Comparison of ENCODE assay signal across 22 cellular contexts in the genomic region with DNA sequence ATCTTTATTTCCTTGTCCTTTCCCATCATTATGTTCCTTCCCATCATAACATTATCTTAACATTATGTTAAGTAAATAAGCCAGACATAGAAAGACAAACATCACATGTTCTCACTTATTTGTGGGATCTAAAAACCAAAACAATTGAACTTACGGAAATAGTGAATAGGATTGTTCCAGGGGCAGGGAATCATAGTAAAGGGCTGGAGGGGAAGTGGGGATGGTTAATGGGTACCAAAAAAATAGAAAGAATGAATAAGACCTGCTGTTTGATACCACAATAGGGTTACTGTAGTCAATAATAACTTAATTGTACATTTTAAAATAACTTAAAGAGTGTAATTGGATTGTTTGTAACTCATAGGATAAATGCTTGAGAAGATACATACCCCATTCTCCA. TPM values are rescaled to one million over a fixed set of nuclear protein-coding genes. Genes with fewer than 3 reads are reported as not detected.
A peak's percentile ranks its signal among the peaks of the same experiment; 100 is the strongest.
DNase-seq lines count a peak whose midpoint lies in the region; ATAC-seq, FAIRE-seq and TF ChIP-seq lines count a peak whose summit lies in the region.
"Had no signal": no experiment of that assay in that cellular context is flagged by ENCODE, and none has a peak within 500 bp of the region (broad histone marks: within the 10 kb centered on the region; RNA-seq: fewer than 3 reads in every experiment).

No MANE protein-coding gene starts in this region.

- no peaks in the 10 kb centered on the region for H3K27me3 Mint-ChIP-seq in activated CD8-positive, alpha-beta T cell treated with anti-CD3 and anti-CD28 coated beads for 36 hours
- no peaks in the 10 kb centered on the region for H3K27me3 Mint-ChIP-seq in activated CD8-positive, alpha-beta T cell treated with anti-CD3 and anti-CD28 coated beads, Interleukin-2, amount 10 ng/mL, durations not matched to agents 7 days and 5 days (ENCODE audit: low read depth)
- H3K27me3 Mint-ChIP-seq in CD4-positive, alpha-beta T cell = no peaks in the 10 kb centered on the region
- no peaks in the 10 kb centered on the region for H3K27me3 Mint-ChIP-seq in activated naive CD8-positive, alpha-beta T cell

- no peak for DNase-seq in activated CD8-positive, alpha-beta T cell treated with anti-CD3 and anti-CD28 coated beads for 36 hours
- no peak for DNase-seq in activated CD8-positive, alpha-beta T cell treated with anti-CD3 and anti-CD28 coated beads, Interleukin-2, amount 10 ng/mL, durations not matched to agents 7 days and 5 days
- DNase-seq in CD4-positive, alpha-beta T cell = no peak
- DNase-seq in NCI-H1105 treated with DMSO at 0.1 percent for 48 hours (lab: John Stamatoyannopoulos, UW) (peak; percentile 92), frontal cortex (ENCODE audit: low spot score in 2 of 2) (no peak), NAMALWA (ENCODE audit: low spot score) (no peak)
- DNase-seq: GDM1, MV-4-11, NCI-H1417 treated with DMSO at 0.1 percent for 48 hours, NCI-H187, NCI-H446, PC-3, Right ventricle myocardium superior had no signal

- no peak for FAIRE-seq in frontal cortex (lab: Jason Lieb, UNC)
- FAIRE-seq: A204.1, GM18507, H1, HTR-8/SVneo had no signal

- H3K27me3 ChIP-seq in CD4-positive, alpha-beta T cell (ENCODE audit: control insufficient read depth, insufficient read depth, low read length) = no peaks in the 10 kb centered on the region

- H3K27ac Mint-ChIP-seq in activated CD8-positive, alpha-beta T cell treated with anti-CD3 and anti-CD28 coated beads for 36 hours = peak overlapping the region; percentile 53
- no peak overlapping the region for H3K27ac Mint-ChIP-seq in activated CD8-positive, alpha-beta T cell treated with anti-CD3 and anti-CD28 coated beads, Interleukin-2, amount 10 ng/mL, durations not matched to agents 7 days and 5 days
- peak overlapping the region; percentile 55 for H3K27ac Mint-ChIP-seq in CD4-positive, alpha-beta T cell
- H3K27ac Mint-ChIP-seq in activated naive CD8-positive, alpha-beta T cell = peak overlapping the region; percentile 90

- H3K9me3 Mint-ChIP-seq in activated CD8-positive, alpha-beta T cell treated with anti-CD3 and anti-CD28 coated beads for 36 hours = no peaks in the 10 kb centered on the region
- H3K9me3 Mint-ChIP-seq in activated CD8-positive, alpha-beta T cell treated with anti-CD3 and anti-CD28 coated beads, Interleukin-2, amount 10 ng/mL, durations not matched to agents 7 days and 5 days (ENCODE audit: insufficient read depth) = no peaks in the 10 kb centered on the region
- peaks cover 2% of the 10 kb centered on the region for H3K9me3 Mint-ChIP-seq in CD4-positive, alpha-beta T cell
- H3K9me3 Mint-ChIP-seq in activated naive CD8-positive, alpha-beta T cell (ENCODE audit: low read depth) = no peaks in the 10 kb centered on the region

- intact Hi-C loops in activated CD8-positive, alpha-beta T cell treated with anti-CD3 and anti-CD28 coated beads for 36 hours (cut with micrococcal nuclease) = no loop called here
- intact Hi-C loops in CD4-positive, alpha-beta T cell (cut with DNase I, micrococcal nuclease) = loop anchor here in 1 of 2 experiments (5.0 kb wide), 1 partner anchor 35 kb away; the partner anchor contains the start of gene MBNL1

- H3K36me3 Mint-ChIP-seq in activated CD8-positive, alpha-beta T cell treated with anti-CD3 and anti-CD28 coated beads for 36 hours (ENCODE audit: low read depth) = peaks cover 4% of the 10 kb centered on the region
- H3K36me3 Mint-ChIP-seq in activated CD8-positive, alpha-beta T cell treated with anti-CD3 and anti-CD28 coated beads, Interleukin-2, amount 10 ng/mL, durations not matched to agents 7 days and 5 days (ENCODE audit: low read depth) = peaks cover 6% of the 10 kb centered on the region
- H3K36me3 Mint-ChIP-seq in CD4-positive, alpha-beta T cell (ENCODE audit: low read depth) = no peaks in the 10 kb centered on the region
- peaks cover 5% of the 10 kb centered on the region for H3K36me3 Mint-ChIP-seq in activated naive CD8-positive, alpha-beta T cell

- no peak for ATAC-seq in activated CD8-positive, alpha-beta T cell treated with anti-CD3 and anti-CD28 coated beads for 36 hours
- ATAC-seq in activated CD8-positive, alpha-beta T cell treated with anti-CD3 and anti-CD28 coated beads, Interleukin-2, amount 10 ng/mL, durations not matched to agents 7 days and 5 days = no peak
- no peak for ATAC-seq in CD4-positive, alpha-beta T cell (ENCODE audit: poor library complexity)
- no peak for ATAC-seq in esophagus mucosa
- ATAC-seq: HCT116, PC-3 had no signal

- H3K4me3 Mint-ChIP-seq in activated CD8-positive, alpha-beta T cell treated with anti-CD3 and anti-CD28 coated beads for 36 hours = no peak overlapping the region
- no peak overlapping the region for H3K4me3 Mint-ChIP-seq in activated CD8-positive, alpha-beta T cell treated with anti-CD3 and anti-CD28 coated beads, Interleukin-2, amount 10 ng/mL, durations not matched to agents 7 days and 5 days
- H3K4me3 Mint-ChIP-seq in CD4-positive, alpha-beta T cell = no peak overlapping the region
- H3K4me3 Mint-ChIP-seq in activated naive CD8-positive, alpha-beta T cell = no peak overlapping the region

- POLR2A ChIA-PET in activated CD8-positive, alpha-beta T cell treated with anti-CD3 and anti-CD28 coated beads for 36 hours (lab: Charles Lee) = interaction anchor here (1.0 to 1.9 kb wide), 2 partner anchors 14 to 23 kb away, joined by 4 to 11 read pairs; no protein-coding TSS in a partner anchor
- POLR2A ChIA-PET in activated CD8-positive, alpha-beta T cell treated with anti-CD3 and anti-CD28 coated beads, Interleukin-2, amount 10 ng/mL, durations not matched to agents 7 days and 5 days (lab: Charles Lee) = no interaction called here
- POLR2A ChIA-PET in CD4-positive, alpha-beta T cell (lab: Charles Lee) = interaction anchor here (0.7 to 2.9 kb wide), 3 partner anchors 11 to 37 kb away, joined by 3 to 10 read pairs (median 3); partner anchors contain the start of gene MBNL1

- H3K27ac ChIP-seq in CD4-positive, alpha-beta T cell (ENCODE audit: low read depth, low read length) = no peak overlapping the region
- H3K27ac ChIP-seq: C4-2B, KMS-11 had no signal

- TF ChIP-seq CTCF in activated CD8-positive, alpha-beta T cell treated with anti-CD3 and anti-CD28 coated beads for 36 hours (IDR thresholded peaks at IDR 0.05) = no peak
- no peak for TF ChIP-seq CTCF in CD4-positive, alpha-beta T cell (IDR thresholded peaks at IDR 0.05)

- H3K4me1 Mint-ChIP-seq in activated CD8-positive, alpha-beta T cell treated with anti-CD3 and anti-CD28 coated beads for 36 hours (ENCODE audit: low read depth) = peaks cover 68% of the 10 kb centered on the region
- peaks cover 58% of the 10 kb centered on the region for H3K4me1 Mint-ChIP-seq in activated CD8-positive, alpha-beta T cell treated with anti-CD3 and anti-CD28 coated beads, Interleukin-2, amount 10 ng/mL, durations not matched to agents 7 days and 5 days (ENCODE audit: low read depth)
- peaks cover 82% of the 10 kb centered on the region for H3K4me1 Mint-ChIP-seq in CD4-positive, alpha-beta T cell (ENCODE audit: low read depth)
- H3K4me1 Mint-ChIP-seq in activated naive CD8-positive, alpha-beta T cell (ENCODE audit: low read depth) = peaks cover 69% of the 10 kb centered on the region

- CTCF ChIA-PET in activated CD8-positive, alpha-beta T cell treated with anti-CD3 and anti-CD28 coated beads for 36 hours (lab: Charles Lee) = interaction anchor here (1.0 to 1.2 kb wide), 2 partner anchors 11 to 12 kb away, joined by 3 to 4 read pairs; no protein-coding TSS in a partner anchor
- CTCF ChIA-PET in activated CD8-positive, alpha-beta T cell treated with anti-CD3 and anti-CD28 coated beads, Interleukin-2, amount 10 ng/mL, durations not matched to agents 7 days and 5 days (lab: Charles Lee) = no interaction called here
- CTCF ChIA-PET in CD4-positive, alpha-beta T cell (lab: Charles Lee) = no interaction called here

- no peaks in the 10 kb centered on the region for H3K9me3 ChIP-seq in CD4-positive, alpha-beta T cell (ENCODE audit: control insufficient read depth, low read length)

RNA-seq across cellular contexts. Expression of gene MBNL1, which starts 36.7 kb away (rescaled TPM):
- total RNA-seq in activated CD8-positive, alpha-beta T cell treated with anti-CD3 and anti-CD28 coated beads for 36 hours = 100 to 1,000 TPM; 341 to 360 TPM
- total RNA-seq in activated CD8-positive, alpha-beta T cell treated with anti-CD3 and anti-CD28 coated beads, Interleukin-2, amount 10 ng/mL, durations not matched to agents 7 days and 5 days = 100 to 1,000 TPM; 469 to 504 TPM
- total RNA-seq in CD4-positive, alpha-beta T cell = 100 to 1,000 TPM; 551 to 561 TPM
- total RNA-seq in frontal cortex (44.0 TPM), esophagus mucosa (95.4 TPM)
